8 cellular contexts compared by ENCODE assay signal in the genomic region with DNA sequence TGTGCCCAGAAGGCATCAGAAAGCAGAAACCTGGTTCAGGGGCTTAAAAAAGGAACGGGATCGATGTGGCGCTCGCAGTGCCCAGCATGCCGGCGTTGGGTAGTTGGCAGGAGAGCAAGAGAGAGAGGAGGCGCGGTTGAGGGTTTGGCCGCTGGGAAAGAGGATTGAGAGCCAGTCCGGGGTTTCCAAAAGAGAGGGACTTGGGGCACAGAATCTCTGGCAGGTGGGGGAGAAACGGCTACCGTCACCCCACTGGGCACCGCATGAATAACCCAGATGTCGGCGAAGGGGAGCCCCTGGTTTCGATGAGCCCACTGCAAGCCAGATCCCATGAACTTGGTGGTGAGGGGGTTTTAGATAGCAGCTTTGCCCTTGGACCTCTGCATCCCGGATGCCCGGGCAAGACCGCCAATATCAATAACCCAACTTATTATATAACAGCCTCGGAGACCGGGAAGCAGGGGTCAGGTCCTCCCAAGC.
DNase-seq lines count a peak whose midpoint lies in the region; ATAC-seq, FAIRE-seq and TF ChIP-seq lines count a peak whose summit lies in the region.

No MANE protein-coding gene starts in this region.

- H3K9me3 ChIP-seq in BE2C: no peaks in the 10 kb centered on the region

- H3K27me3 Mint-ChIP-seq in immature natural killer cell (ENCODE audit: low read depth in 3 of 3): peaks cover 9 to 19% (median 15%) of the 10 kb centered on the region in 3 donors
- peaks cover 9 to 10% of the 10 kb centered on the region in 2 donors for H3K27me3 Mint-ChIP-seq in stimulated activated naive B cell treated with anti-CD40 and anti-IgM and Interleukin-4, amounts not matched to agents 10 μg/mL and 1 μg/mL and 100 μg/mL, for 72 hours

- H3K9me3 Mint-ChIP-seq in immature natural killer cell: no peaks in the 10 kb centered on the region
- H3K9me3 Mint-ChIP-seq in stimulated activated naive B cell treated with anti-CD40 and anti-IgM and Interleukin-4, amounts not matched to agents 10 μg/mL and 1 μg/mL and 100 μg/mL, for 72 hours: no peaks in the 10 kb centered on the region

- H3K36me3 Mint-ChIP-seq in immature natural killer cell: no peaks in the 10 kb centered on the region
- H3K36me3 Mint-ChIP-seq in stimulated activated naive B cell treated with anti-CD40 and anti-IgM and Interleukin-4, amounts not matched to agents 10 μg/mL and 1 μg/mL and 100 μg/mL, for 72 hours: no peaks in the 10 kb centered on the region

- H3K4me1 ChIP-seq in BE2C: peaks cover 12% of the 10 kb centered on the region

- H3K4me3 Mint-ChIP-seq in immature natural killer cell: peak overlapping the region; percentile 90 to 95 (median 94)
- H3K4me3 Mint-ChIP-seq in stimulated activated naive B cell treated with anti-CD40 and anti-IgM and Interleukin-4, amounts not matched to agents 10 μg/mL and 1 μg/mL and 100 μg/mL, for 72 hours: peak overlapping the region; percentile 81 to 88

- no peak for DNase-seq in BE2C
- DNase-seq in immature natural killer cell: no peak
- DNase-seq in stimulated activated naive B cell treated with anti-CD40 and anti-IgM and Interleukin-4, amounts not matched to agents 10 μg/mL and 1 μg/mL and 100 μg/mL, for 72 hours: no peak
- DNase-seq in NCI-H187 treated with DMSO at 0.1 percent for 48 hours (lab: John Stamatoyannopoulos, UW): no peak
- DNase-seq in SKM-1 (lab: John Stamatoyannopoulos, UW; ENCODE audit: unreplicated experiment): no peak
- DNase-seq in HTR-8/SVneo (ENCODE audit: insufficient read length, low spot score): no peak

- no peak for FAIRE-seq in HTR-8/SVneo (lab: Jason Lieb, UNC)

- peak overlapping the region; percentile 92 to 97 (median 94) for H3K27ac Mint-ChIP-seq in immature natural killer cell
- peak overlapping the region; percentile 84 for H3K27ac Mint-ChIP-seq in stimulated activated naive B cell treated with anti-CD40 and anti-IgM and Interleukin-4, amounts not matched to agents 10 μg/mL and 1 μg/mL and 100 μg/mL, for 72 hours

- no peaks in the 10 kb centered on the region for H3K36me3 ChIP-seq in BE2C

- H3K27ac ChIP-seq in angular gyrus (ENCODE audit: low read depth, low read length): peak overlapping the region; percentile 94

- no peaks in the 10 kb centered on the region for H3K27me3 ChIP-seq in BE2C

- peak; percentile 6 for ATAC-seq in HG02840 (IDR thresholded peaks at IDR 0.05; ENCODE audit: low FRiP score, unreplicated experiment)
- no peak for ATAC-seq in stimulated activated naive B cell treated with anti-CD40 and anti-IgM and Interleukin-4, amounts not matched to agents 10 μg/mL and 1 μg/mL and 100 μg/mL, for 72 hours (replicated peaks)

- peak overlapping the region; percentile 40 for H3K4me3 ChIP-seq in BE2C (ENCODE audit: low read depth, low read length)

- TF ChIP-seq CTCF in BE2C (IDR thresholded peaks at IDR 0.05; ENCODE audit: low read depth, low read length): no peak

- peaks cover 52 to 54% of the 10 kb centered on the region in 2 donors for H3K4me1 Mint-ChIP-seq in immature natural killer cell
- peaks cover 13 to 23% of the 10 kb centered on the region in 2 donors for H3K4me1 Mint-ChIP-seq in stimulated activated naive B cell treated with anti-CD40 and anti-IgM and Interleukin-4, amounts not matched to agents 10 μg/mL and 1 μg/mL and 100 μg/mL, for 72 hours
